ENCODE assay signal across 8 cellular contexts in genomic region chr15:68230157-68231100, GRCh38. TPM values are rescaled to one million over a fixed set of nuclear protein-coding genes. Genes with fewer than 3 reads are reported as not detected.
A peak's percentile ranks its signal among the peaks of the same experiment; 100 is the strongest.
DNase-seq lines count a peak whose midpoint lies in the region; ATAC-seq, FAIRE-seq and TF ChIP-seq lines count a peak whose summit lies in the region.

No MANE protein-coding gene starts in this region.

- peak overlapping the region; percentile 73 for H3K4me2 ChIP-seq in OCI-LY1 (ENCODE audit: low read length)

- H3F3A ChIP-seq in OCI-LY1 (ENCODE audit: insufficient read depth, low read length): no peaks in the 10 kb centered on the region

- H3K9me2 ChIP-seq in OCI-LY1 (ENCODE audit: low read depth, low read length): no peaks in the 10 kb centered on the region

- intact Hi-C loops in dorsolateral prefrontal cortex (cut with DNase I) (no loop called here), natural killer cell (cut with micrococcal nuclease) (loop anchor here (2.0 kb wide), 1 partner anchor 176 kb away; the partner anchor contains the start of gene PIAS1)

- H3K4me3 ChIP-seq in OCI-LY1 (ENCODE audit: low read depth, low read length, poor library complexity, severe bottlenecking): peak overlapping the region; percentile 77
- H3K4me3 ChIP-seq in dorsolateral prefrontal cortex: peak overlapping the region; percentile 64 to 98 (median 89)

- FAIRE-seq in RCC 7860 (lab: Jason Lieb, UNC): no peak

- H2AFZ ChIP-seq in OCI-LY1 (ENCODE audit: low read length): no peak overlapping the region

- peaks cover 33% of the 10 kb centered on the region for H3K4me1 ChIP-seq in OCI-LY1 (ENCODE audit: insufficient read depth, low read length, severe bottlenecking)

- H3K27ac ChIP-seq in OCI-LY1 (ENCODE audit: low read depth, low read length, poor library complexity, severe bottlenecking) (peak overlapping the region; percentile 45), dorsolateral prefrontal cortex (peak overlapping the region in 57 of 59 donors; percentile 43 to 96 (median 87))

- CTCF ChIA-PET in activated naive CD4-positive, alpha-beta T cell treated with anti-CD3 and anti-CD28 coated beads, Interleukin-2, amount 10 ng/mL, durations not matched to agents 7 days and 5 days (lab: Charles Lee): interaction anchor here (0.8 to 1.9 kb wide), 4 partner anchors 23 to 390 kb away, joined by 3 to 6 read pairs (median 4); no protein-coding TSS in a partner anchor

- no peaks in the 10 kb centered on the region for H3K9me3 Mint-ChIP-seq in activated naive CD4-positive, alpha-beta T cell treated with anti-CD3 and anti-CD28 coated beads, Interleukin-2, amount 10 ng/mL, durations not matched to agents 7 days and 5 days
- no peaks in the 10 kb centered on the region for H3K9me3 Mint-ChIP-seq in natural killer cell

- DNase-seq in activated naive CD4-positive, alpha-beta T cell treated with anti-CD3 and anti-CD28 coated beads, Interleukin-2, amount 10 ng/mL, durations not matched to agents 7 days and 5 days: no peak
- DNase-seq in activated naive CD4-positive, alpha-beta T cell (lab: John Stamatoyannopoulos, UW): no peak
- DNase-seq in dorsolateral prefrontal cortex (peak in 2 of 10 donors; percentile 42 to 44), natural killer cell (no peak), RCC 7860 (ENCODE audit: low spot score) (no peak), AG20443 (ENCODE audit: low spot score) (no peak), UCSD-AML1 (lab: John Stamatoyannopoulos, UW; ENCODE audit: unreplicated experiment) (no peak)

- H3K27me3 Mint-ChIP-seq in activated naive CD4-positive, alpha-beta T cell treated with anti-CD3 and anti-CD28 coated beads, Interleukin-2, amount 10 ng/mL, durations not matched to agents 7 days and 5 days: peaks cover 29% of the 10 kb centered on the region
- H3K27me3 Mint-ChIP-seq in natural killer cell (ENCODE audit: low read depth in 2 of 2): peaks cover 2 to 7% of the 10 kb centered on the region in 2 donors

- H3K36me3 Mint-ChIP-seq in activated naive CD4-positive, alpha-beta T cell treated with anti-CD3 and anti-CD28 coated beads, Interleukin-2, amount 10 ng/mL, durations not matched to agents 7 days and 5 days: peaks cover 6% of the 10 kb centered on the region
- H3K36me3 Mint-ChIP-seq in natural killer cell: no peaks in the 10 kb centered on the region

- H3K4me3 Mint-ChIP-seq in activated naive CD4-positive, alpha-beta T cell treated with anti-CD3 and anti-CD28 coated beads, Interleukin-2, amount 10 ng/mL, durations not matched to agents 7 days and 5 days: peak overlapping the region; percentile 90
- H3K4me3 Mint-ChIP-seq in natural killer cell: peak overlapping the region; percentile 92

- peak overlapping the region; percentile 91 for H3K27ac Mint-ChIP-seq in activated naive CD4-positive, alpha-beta T cell treated with anti-CD3 and anti-CD28 coated beads, Interleukin-2, amount 10 ng/mL, durations not matched to agents 7 days and 5 days
- H3K27ac Mint-ChIP-seq in natural killer cell: peak overlapping the region; percentile 73 to 85

- H3K36me3 ChIP-seq in OCI-LY1 (ENCODE audit: insufficient read depth, low read length): no peaks in the 10 kb centered on the region

- no peaks in the 10 kb centered on the region for H4K20me1 ChIP-seq in OCI-LY1 (ENCODE audit: insufficient read depth, low read length)

- H3K79me2 ChIP-seq in OCI-LY1 (ENCODE audit: insufficient read depth, low read length): peaks cover 29% of the 10 kb centered on the region

- no peak for TF ChIP-seq CTCF in OCI-LY1 (IDR thresholded peaks at IDR 0.05; ENCODE audit: low read length)
- peak in 2 of 56 donors; percentile 1 to 23 for TF ChIP-seq CTCF in dorsolateral prefrontal cortex (IDR thresholded peaks at IDR 0.05 in 54 of 56, conservative IDR thresholded peaks at IDR 0.05 in 2 of 56; ENCODE audit: low read depth in 1 of 56, partially characterized antibody in 56 of 56)
- no peak for TF ChIP-seq CTCF in natural killer cell (IDR thresholded peaks at IDR 0.05)

- ATAC-seq in natural killer cell: no peak

- H3K9ac ChIP-seq in OCI-LY1 (ENCODE audit: low read length): peak overlapping the region; percentile 83; the same call in 1 of the 2 replicates

- no peaks in the 10 kb centered on the region for H3K27me3 ChIP-seq in OCI-LY1 (ENCODE audit: insufficient read depth, low read length)
- H3K27me3 ChIP-seq in dorsolateral prefrontal cortex: no peaks in the 10 kb centered on the region

- peaks cover 36% of the 10 kb centered on the region for H3K4me1 Mint-ChIP-seq in activated naive CD4-positive, alpha-beta T cell treated with anti-CD3 and anti-CD28 coated beads, Interleukin-2, amount 10 ng/mL, durations not matched to agents 7 days and 5 days
- peaks cover 21 to 27% of the 10 kb centered on the region in 2 donors for H3K4me1 Mint-ChIP-seq in natural killer cell

- no peaks in the 10 kb centered on the region for H3K9me3 ChIP-seq in OCI-LY1 (ENCODE audit: low read length)

RNA-seq across cellular contexts. Expression of gene CLN6, which starts 0.9 kb away (rescaled TPM):
- total RNA-seq in dorsolateral prefrontal cortex (10 to 100 TPM; 18.4 to 49.4 (median 29.8) TPM), natural killer cell (10 to 100 TPM; 14.9 to 19.0 (median 15.5) TPM)

RNA-seq across cellular contexts. Expression of gene CALML4, which starts 25.3 kb away (rescaled TPM):
- total RNA-seq in dorsolateral prefrontal cortex: 10 to 100 TPM in 1 of 120 experiments, 1 to 10 TPM in 119; 1.2 to 12.9 (median 4.6) TPM
- total RNA-seq in natural killer cell: 1 to 10 TPM; 2.1 to 3.9 (median 3.7) TPM

RNA-seq across cellular contexts. Expression of gene FEM1B, which starts 47.1 kb away (rescaled TPM):
- total RNA-seq in dorsolateral prefrontal cortex: 100 to 1,000 TPM in 62 of 120 experiments, 10 to 100 TPM in 58; 63.2 to 136 (median 101) TPM
- total RNA-seq in natural killer cell: 10 to 100 TPM; 57.4 to 73.5 (median 67.9) TPM
